Comparison of ENCODE assay signal across 12 cellular contexts in the genomic region with DNA sequence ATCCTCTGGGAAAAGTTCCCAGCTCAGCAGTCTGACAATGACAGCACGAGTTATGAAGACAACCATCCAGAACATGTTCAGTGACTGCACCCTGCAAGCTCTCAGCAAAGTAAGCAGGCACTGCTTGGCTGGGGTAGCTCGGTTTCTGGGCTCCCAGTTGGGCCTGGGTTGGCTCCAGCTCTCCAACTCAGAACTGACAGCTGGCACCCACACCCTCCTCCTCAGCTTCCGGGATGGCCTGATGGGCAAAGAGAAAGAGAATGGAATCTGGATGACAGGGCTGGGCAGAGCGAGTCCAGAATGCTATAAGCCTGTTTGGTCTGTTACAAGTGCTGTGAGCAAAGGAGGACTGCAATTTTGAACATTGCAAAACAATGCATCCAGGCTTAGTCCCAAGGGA.
DNase-seq lines count a peak whose midpoint lies in the region; ATAC-seq and TF ChIP-seq lines count a peak whose summit lies in the region.
"Had no signal": no experiment of that assay in that cellular context is flagged by ENCODE, and none has a peak within 500 bp of the region (broad histone marks: within the 10 kb centered on the region; RNA-seq: fewer than 3 reads in every experiment).

No MANE protein-coding gene starts in this region.

- TF ChIP-seq CTCF in cardiac fibroblast (IDR thresholded peaks at IDR 0.05; ENCODE audit: low read depth, low read length) (no peak), right atrium auricular region (IDR thresholded peaks at IDR 0.05) (no peak)

- DNase-seq in G401 (ENCODE audit: low spot score) (peak; percentile 99), cardiac fibroblast (ENCODE audit: low read depth in 2 of 2) (peak; percentile 78 to 84), right atrium auricular region (ENCODE audit: low spot score) (peak; percentile 65), NCI-H748 treated with DMSO at 0.1 percent for 48 hours (lab: John Stamatoyannopoulos, UW) (no peak), T-helper 1 cell (no peak)
- DNase-seq: CD4-positive, alpha-beta memory T cell; GOT3; stimulated activated naive CD8-positive, alpha-beta T cell treated with anti-CD3 and anti-CD28 coated beads, Interleukin-15, Interleukin-2, amounts not matched to agents 100 U/mL and 50 U/mL, for 24 hours had no signal

- H3K27ac ChIP-seq in right atrium auricular region (peak overlapping the region; percentile 70 to 88), rectal smooth muscle tissue (ENCODE audit: low read depth, low read length) (peak overlapping the region; percentile 43)

- in situ Hi-C loops in G401 (cut with HindIII; ENCODE audit: low sequenced_read_pairs), result no loop called here

- no peaks in the 10 kb centered on the region for H3K9me3 ChIP-seq in right atrium auricular region

- peaks cover 0 to 43% of the 10 kb centered on the region in 2 donors for H3K4me1 ChIP-seq in right atrium auricular region
- H3K4me1 ChIP-seq in rectal smooth muscle tissue (ENCODE audit: control insufficient read depth, insufficient read depth, low read length), result peaks cover 23% of the 10 kb centered on the region

- ATAC-seq in HG02885 (IDR thresholded peaks at IDR 0.05; ENCODE audit: poor library complexity, unreplicated experiment), result no peak
- no peak for ATAC-seq in HG03039 (IDR thresholded peaks at IDR 0.05; ENCODE audit: unreplicated experiment)
- ATAC-seq: stimulated activated naive CD8-positive, alpha-beta T cell treated with anti-CD3 and anti-CD28 coated beads, Interleukin-15, Interleukin-2, amounts not matched to agents 100 U/mL and 50 U/mL, for 24 hours had no signal

- H3K36me3 ChIP-seq in right atrium auricular region, result no peaks in the 10 kb centered on the region
- H3K36me3 ChIP-seq in rectal smooth muscle tissue (ENCODE audit: control insufficient read depth, insufficient read depth, low read length), result no peaks in the 10 kb centered on the region

- H3K27me3 ChIP-seq in right atrium auricular region, result no peaks in the 10 kb centered on the region
- H3K27me3 ChIP-seq in rectal smooth muscle tissue (ENCODE audit: control insufficient read depth, insufficient read depth, low read length), result no peaks in the 10 kb centered on the region

- H3K4me3 ChIP-seq in cardiac fibroblast (replicated peaks in 1 of 2; ENCODE audit: low read depth in 2 of 2, low read length in 2 of 2), result no peak overlapping the region
- H3K4me3 ChIP-seq in right atrium auricular region, result no peak overlapping the region
- no peak overlapping the region for H3K4me3 ChIP-seq in rectal smooth muscle tissue (ENCODE audit: low read length)
- H3K4me3 ChIP-seq: skin epidermis had no signal

- no peak overlapping the region for H3K9ac ChIP-seq in rectal smooth muscle tissue (ENCODE audit: low read length)

Comparison
In these comparisons a context has a peak if more than half of its experiments do, and no peak if none do; other contexts are left out.
1. DNase-seq: peak in G401 (single experiment), cardiac fibroblast (2 of 2) and right atrium auricular region (single experiment); none in NCI-H748 treated with DMSO at 0.1 percent for 48 hours (single experiment) and T-helper 1 cell (0 of 5).